In genomic region chr10:124745257-124745656, GRCh38 we compare ENCODE assay signal across 10 cellular contexts. TPM values are rescaled to one million over a fixed set of nuclear protein-coding genes. Genes with fewer than 3 reads are reported as not detected.
A peak's percentile ranks its signal among the peaks of the same experiment; 100 is the strongest.
DNase-seq lines count a peak whose midpoint lies in the region; ATAC-seq and TF ChIP-seq lines count a peak whose summit lies in the region.
"Had no signal": no experiment of that assay in that cellular context is flagged by ENCODE, and none has a peak within 500 bp of the region (broad histone marks: within the 10 kb centered on the region; RNA-seq: fewer than 3 reads in every experiment).

No MANE protein-coding gene starts in this region.

- TF ChIP-seq CTCF in GM10248 (IDR thresholded peaks at IDR 0.05; ENCODE audit: control extremely low read depth, extremely low read depth, low read depth, missing control alignments), result no peak

- H3K9me3 Mint-ChIP-seq in T-helper 2 cell treated with Interferon-gamma antibody and Interleukin-4, amounts not matched to agents 5 μg/mL and 100 μg/mL, for 36 hours, result no peaks in the 10 kb centered on the region
- no peaks in the 10 kb centered on the region for H3K9me3 Mint-ChIP-seq in activated naive CD8-positive, alpha-beta T cell (ENCODE audit: low read depth)

- H3K27me3 Mint-ChIP-seq in T-helper 2 cell treated with Interferon-gamma antibody and Interleukin-4, amounts not matched to agents 5 μg/mL and 100 μg/mL, for 36 hours (ENCODE audit: low read depth), result peaks cover 6% of the 10 kb centered on the region
- H3K27me3 Mint-ChIP-seq in activated naive CD8-positive, alpha-beta T cell, result no peaks in the 10 kb centered on the region

- POLR2A ChIA-PET in GM10248 (lab: Yijun Ruan, JAX), result no interaction called here

- peak overlapping the region; percentile 74 for H3K27ac ChIP-seq in temporal lobe (ENCODE audit: low read depth, low read length)
- H3K27ac ChIP-seq: SK-N-MC had no signal

- no peak for DNase-seq in T-helper 2 cell treated with Interferon-gamma antibody and Interleukin-4, amounts not matched to agents 5 μg/mL and 100 μg/mL, for 36 hours (ENCODE audit: low spot score)
- DNase-seq in T-helper 2 cell, result no peak
- DNase-seq in medulla oblongata (ENCODE audit: extremely low spot score), result peak; percentile 27
- DNase-seq in GM10248 (ENCODE audit: extremely low spot score), result no peak
- DNase-seq in NCI-H2196 (lab: John Stamatoyannopoulos, UW; ENCODE audit: unreplicated experiment), result no peak

- ATAC-seq in GM18498 (IDR thresholded peaks at IDR 0.05; ENCODE audit: unreplicated experiment), result no peak
- ATAC-seq: GM12878 had no signal

- peak overlapping the region; percentile 79 for H3K4me3 Mint-ChIP-seq in T-helper 2 cell treated with Interferon-gamma antibody and Interleukin-4, amounts not matched to agents 5 μg/mL and 100 μg/mL, for 36 hours
- H3K4me3 Mint-ChIP-seq in activated naive CD8-positive, alpha-beta T cell, result peak overlapping the region; percentile 79

- H3K27ac Mint-ChIP-seq in T-helper 2 cell treated with Interferon-gamma antibody and Interleukin-4, amounts not matched to agents 5 μg/mL and 100 μg/mL, for 36 hours, result peak overlapping the region; percentile 73
- H3K27ac Mint-ChIP-seq in activated naive CD8-positive, alpha-beta T cell, result peak overlapping the region; percentile 77

- peaks cover 10% of the 10 kb centered on the region for H3K36me3 Mint-ChIP-seq in T-helper 2 cell treated with Interferon-gamma antibody and Interleukin-4, amounts not matched to agents 5 μg/mL and 100 μg/mL, for 36 hours (ENCODE audit: low read depth)
- peaks cover 3% of the 10 kb centered on the region for H3K36me3 Mint-ChIP-seq in activated naive CD8-positive, alpha-beta T cell

- peaks cover 44% of the 10 kb centered on the region for H3K4me1 Mint-ChIP-seq in T-helper 2 cell treated with Interferon-gamma antibody and Interleukin-4, amounts not matched to agents 5 μg/mL and 100 μg/mL, for 36 hours (ENCODE audit: low read depth)
- H3K4me1 Mint-ChIP-seq in activated naive CD8-positive, alpha-beta T cell (ENCODE audit: low read depth), result peaks cover 47% of the 10 kb centered on the region

- CTCF ChIA-PET in GM10248 (lab: Yijun Ruan, JAX), result interaction anchor here (0.7 to 6.0 kb wide), 17 partner anchors 9 to 213 kb away, joined by 3 to 69 read pairs (median 4); partner anchors contain the start of gene ABRAXAS2

RNA-seq across cellular contexts. Expression of gene FAM53B, which starts 1.1 kb away (rescaled TPM):
- total RNA-seq in temporal lobe, result 17.0 TPM

RNA-seq across cellular contexts. Expression of gene EEF1AKMT2, which starts 46.4 kb away (rescaled TPM):
- 36.9 TPM for total RNA-seq in temporal lobe

RNA-seq across cellular contexts. Expression of gene ABRAXAS2, which starts 56.4 kb away (rescaled TPM):
- total RNA-seq in temporal lobe, result 15.5 TPM
